In the genomic region with DNA sequence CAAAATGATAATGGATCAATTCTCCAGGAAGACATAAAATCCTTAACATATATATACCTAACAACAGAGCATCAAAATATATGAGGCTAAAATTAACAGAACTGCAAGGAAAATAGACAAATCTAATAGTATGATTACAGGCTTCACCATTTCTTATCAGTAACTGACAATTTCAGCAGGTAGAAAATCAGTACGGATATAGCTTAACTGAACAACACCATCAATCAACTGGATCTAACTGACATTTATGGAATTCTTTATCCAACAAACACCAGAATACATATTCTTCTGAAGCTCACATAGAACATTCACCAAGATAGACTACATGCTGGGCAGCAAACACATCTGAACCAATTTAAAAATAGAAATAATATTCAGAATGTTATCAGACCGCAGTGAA, we compare ENCODE assay signal across 6 cellular contexts.
"Had no signal": no experiment of that assay in that cellular context is flagged by ENCODE, and none has a peak within 500 bp of the region (broad histone marks: within the 10 kb centered on the region; RNA-seq: fewer than 3 reads in every experiment).

No MANE protein-coding gene starts in this region.

- H3K4me3 ChIP-seq: K562 had no signal

- H3K4me3 Mint-ChIP-seq: IgD-negative memory B cell had no signal

- DNase-seq: IMR-90, KBM-7 had no signal

- ATAC-seq: HepG2, K562 had no signal

- H3K27ac ChIP-seq: HL-60 had no signal

- H3K27me3 Mint-ChIP-seq: IgD-negative memory B cell had no signal
